15 cellular contexts compared by ENCODE assay signal in genomic region chr20:34507661-34508060, GRCh38. TPM values are rescaled to one million over a fixed set of nuclear protein-coding genes. Genes with fewer than 3 reads are reported as not detected.
DNase-seq lines count a peak whose midpoint lies in the region; ATAC-seq and TF ChIP-seq lines count a peak whose summit lies in the region.
"Had no signal": no experiment of that assay in that cellular context is flagged by ENCODE, and none has a peak within 500 bp of the region (broad histone marks: within the 10 kb centered on the region; RNA-seq: fewer than 3 reads in every experiment).

No MANE protein-coding gene starts in this region.

- H3K4me3 ChIP-seq in HUES48 (ENCODE audit: low read depth, low read length), result no peak overlapping the region
- no peak overlapping the region for H3K4me3 ChIP-seq in dorsolateral prefrontal cortex
- no peak overlapping the region for H3K4me3 ChIP-seq in heart left ventricle
- H3K4me3 ChIP-seq: GM23248, HAP-1 had no signal

- WGBS in heart left ventricle, 4 donors, result 89 to 93% (median 91%) methylated on average over 2 of the region's 2 CpGs

- H3K27ac ChIP-seq in HUES48 (ENCODE audit: low read depth, low read length), result peak overlapping the region; percentile 2
- H3K27ac ChIP-seq in dorsolateral prefrontal cortex, result peak overlapping the region in 53 of 59 donors; percentile 2 to 99 (median 60)
- peak overlapping the region; percentile 11 for H3K27ac ChIP-seq in substantia nigra (ENCODE audit: low read depth, low read length, poor library complexity, severe bottlenecking)
- H3K27ac ChIP-seq in heart left ventricle, result no peak overlapping the region
- H3K27ac ChIP-seq: GM23248 had no signal

- TF ChIP-seq CTCF in WTC11 (IDR thresholded peaks at IDR 0.05) (no peak), dorsolateral prefrontal cortex (IDR thresholded peaks at IDR 0.05 in 54 of 56, conservative IDR thresholded peaks at IDR 0.05 in 2 of 56; ENCODE audit: low read depth in 1 of 56, partially characterized antibody in 56 of 56) (no peak), heart left ventricle (IDR thresholded peaks at IDR 0.05) (no peak)

- no peak for ATAC-seq in WTC11
- no peak for ATAC-seq in heart left ventricle

- CTCF ChIA-PET in WTC11 (lab: Charles Lee), result no interaction called here

- no peaks in the 10 kb centered on the region for H3K9me3 Mint-ChIP-seq in WTC11
- H3K9me3 Mint-ChIP-seq in activated T-helper 1 cell treated with anti-CD3 and anti-CD28 coated beads, Interleukin-12 subunit alpha, Interleukin-12 subunit beta, Interleukin-2, Interleukin-4 antibody, amounts not matched to agents 30 ng/mL and 10 ng/mL and 1 ng/mL, durations not matched to agents 14 hours and 24 hours and 36 hours, result no peaks in the 10 kb centered on the region
- H3K9me3 Mint-ChIP-seq: CD4-positive, CD25-positive, alpha-beta regulatory T cell had no signal

- POLR2A ChIA-PET in WTC11 (lab: Charles Lee), result no interaction called here

- H3K27me3 ChIP-seq in HUES48 (ENCODE audit: control insufficient read depth, insufficient read depth, low read length), result no peaks in the 10 kb centered on the region
- H3K27me3 ChIP-seq in dorsolateral prefrontal cortex, result no peaks in the 10 kb centered on the region
- no peaks in the 10 kb centered on the region for H3K27me3 ChIP-seq in heart left ventricle
- H3K27me3 ChIP-seq: BE2C had no signal

- DNase-seq in WTC11 (ENCODE audit: low spot score), result no peak
- DNase-seq in dorsolateral prefrontal cortex, result no peak
- DNase-seq in substantia nigra (lab: John Stamatoyannopoulos, UW), result no peak
- no peak for DNase-seq in NCI-H1105 treated with DMSO at 0.1 percent for 48 hours (lab: John Stamatoyannopoulos, UW)
- no peak for DNase-seq in iPS-NIHi11 (ENCODE audit: low spot score)
- DNase-seq in activated T-helper 1 cell treated with anti-CD3 and anti-CD28 coated beads, Interleukin-12 subunit alpha, Interleukin-12 subunit beta, Interleukin-2, Interleukin-4 antibody, amounts not matched to agents 30 ng/mL and 10 ng/mL and 1 ng/mL, durations not matched to agents 14 hours and 24 hours and 36 hours (ENCODE audit: low spot score), result no peak
- no peak for DNase-seq in heart left ventricle
- DNase-seq: ACHN; BE2C; C1 segment of cervical spinal cord; Caco-2; CD4-positive, CD25-positive, alpha-beta regulatory T cell; GM23248 had no signal

- H3K36me3 ChIP-seq in HUES48 (ENCODE audit: control insufficient read depth, insufficient read depth, low read length) (peaks cover 61% of the 10 kb centered on the region), heart left ventricle (peaks cover 0 to 88% (median 71%) of the 10 kb centered on the region in 9 donors)

- H3K4me3 Mint-ChIP-seq in WTC11, result no peak overlapping the region
- H3K4me3 Mint-ChIP-seq in activated T-helper 1 cell treated with anti-CD3 and anti-CD28 coated beads, Interleukin-12 subunit alpha, Interleukin-12 subunit beta, Interleukin-2, Interleukin-4 antibody, amounts not matched to agents 30 ng/mL and 10 ng/mL and 1 ng/mL, durations not matched to agents 14 hours and 24 hours and 36 hours, result no peak overlapping the region
- H3K4me3 Mint-ChIP-seq: CD4-positive, CD25-positive, alpha-beta regulatory T cell had no signal

- no peaks in the 10 kb centered on the region for H3K27me3 Mint-ChIP-seq in WTC11 (ENCODE audit: low read depth)
- no peaks in the 10 kb centered on the region for H3K27me3 Mint-ChIP-seq in activated T-helper 1 cell treated with anti-CD3 and anti-CD28 coated beads, Interleukin-12 subunit alpha, Interleukin-12 subunit beta, Interleukin-2, Interleukin-4 antibody, amounts not matched to agents 30 ng/mL and 10 ng/mL and 1 ng/mL, durations not matched to agents 14 hours and 24 hours and 36 hours (ENCODE audit: insufficient read depth)
- H3K27me3 Mint-ChIP-seq: CD4-positive, CD25-positive, alpha-beta regulatory T cell had no signal

- H3K9ac ChIP-seq in HUES48 (ENCODE audit: low read depth, low read length), result no peak overlapping the region
- H3K9ac ChIP-seq: GM23248 had no signal

- no peaks in the 10 kb centered on the region for H3K4me1 ChIP-seq in HUES48 (ENCODE audit: control insufficient read depth, insufficient read depth, low read length)
- H3K4me1 ChIP-seq in heart left ventricle, result peaks cover 0 to 4% (median 0%) of the 10 kb centered on the region in 12 donors
- H3K4me1 ChIP-seq: BE2C, Caco-2, HAP-1 had no signal

- TF ChIP-seq POLR2A in heart left ventricle (IDR thresholded peaks at IDR 0.05), result no peak

- intact Hi-C loops in dorsolateral prefrontal cortex (cut with DNase I), result no loop called here
- intact Hi-C loops in activated T-helper 1 cell treated with anti-CD3 and anti-CD28 coated beads, Interleukin-12 subunit alpha, Interleukin-12 subunit beta, Interleukin-2, Interleukin-4 antibody, amounts not matched to agents 30 ng/mL and 10 ng/mL and 1 ng/mL, durations not matched to agents 14 hours and 24 hours and 36 hours (cut with micrococcal nuclease), result no loop called here
- intact Hi-C loops in heart left ventricle (cut with DNase I), result no loop called here

- H3K9me3 ChIP-seq in HUES48 (ENCODE audit: control insufficient read depth, insufficient read depth, low read length) (no peaks in the 10 kb centered on the region), heart left ventricle (no peaks in the 10 kb centered on the region)
- H3K9me3 ChIP-seq: BE2C, Caco-2, HAP-1 had no signal

- H3K4me1 Mint-ChIP-seq in WTC11, result no peaks in the 10 kb centered on the region
- no peaks in the 10 kb centered on the region for H3K4me1 Mint-ChIP-seq in activated T-helper 1 cell treated with anti-CD3 and anti-CD28 coated beads, Interleukin-12 subunit alpha, Interleukin-12 subunit beta, Interleukin-2, Interleukin-4 antibody, amounts not matched to agents 30 ng/mL and 10 ng/mL and 1 ng/mL, durations not matched to agents 14 hours and 24 hours and 36 hours (ENCODE audit: low read depth)

- H3K27ac Mint-ChIP-seq in WTC11, result 0 out of 2 replicates have a peak overlapping the region, but pooled peaks have one; percentile 14
- no peak overlapping the region for H3K27ac Mint-ChIP-seq in activated T-helper 1 cell treated with anti-CD3 and anti-CD28 coated beads, Interleukin-12 subunit alpha, Interleukin-12 subunit beta, Interleukin-2, Interleukin-4 antibody, amounts not matched to agents 30 ng/mL and 10 ng/mL and 1 ng/mL, durations not matched to agents 14 hours and 24 hours and 36 hours

- peaks cover 20% of the 10 kb centered on the region for H3K36me3 Mint-ChIP-seq in WTC11
- peaks cover 22% of the 10 kb centered on the region for H3K36me3 Mint-ChIP-seq in activated T-helper 1 cell treated with anti-CD3 and anti-CD28 coated beads, Interleukin-12 subunit alpha, Interleukin-12 subunit beta, Interleukin-2, Interleukin-4 antibody, amounts not matched to agents 30 ng/mL and 10 ng/mL and 1 ng/mL, durations not matched to agents 14 hours and 24 hours and 36 hours (ENCODE audit: low read depth)

TF ChIP-seq in WTC11, 78 proteins besides CTCF, POLR2A, EP300 and RAD21 (continues in another document):
- TF ChIP-seq FOXJ3 (CRISPR knock-in tag; IDR thresholded peaks at IDR 0.05; ENCODE audit: borderline replicate concordance), result no peak
- TF ChIP-seq FOXK1 (CRISPR knock-in tag; IDR thresholded peaks at IDR 0.05), result no peak
- no peak for TF ChIP-seq ZNF671 (CRISPR knock-in tag; IDR thresholded peaks at IDR 0.05)
- TF ChIP-seq NR2C2 (CRISPR knock-in tag; IDR thresholded peaks at IDR 0.05), result no peak
- no peak for TF ChIP-seq MAX (CRISPR knock-in tag; IDR thresholded peaks at IDR 0.05)
- TF ChIP-seq ERG (CRISPR knock-in tag; IDR thresholded peaks at IDR 0.05), result no peak
- TF ChIP-seq ATF1 (CRISPR knock-in tag; IDR thresholded peaks at IDR 0.05), result no peak

RNA-seq across cellular contexts. Expression of gene DYNLRB1, which starts 8.6 kb away (rescaled TPM):
- 99.3 to 126 TPM (median 115 TPM) in 3 replicates for total RNA-seq in WTC11 (2021)
- total RNA-seq in dorsolateral prefrontal cortex, result 100 to 1,000 TPM; 153 to 387 (median 261) TPM
- 92.0 and 104 TPM in 2 replicates for total RNA-seq in activated T-helper 1 cell treated with anti-CD3 and anti-CD28 coated beads, Interleukin-12 subunit alpha, Interleukin-12 subunit beta, Interleukin-2, Interleukin-4 antibody, amounts not matched to agents 30 ng/mL and 10 ng/mL and 1 ng/mL, durations not matched to agents 14 hours and 24 hours and 36 hours
- total RNA-seq in heart left ventricle, result 100 to 1,000 TPM; 129 to 376 (median 145) TPM
- polyA plus RNA-seq in heart left ventricle, result 100 to 1,000 TPM; 200 to 405 TPM

RNA-seq across cellular contexts. Expression of gene MAP1LC3A, which starts 50.9 kb away (rescaled TPM):
- total RNA-seq in WTC11 (2021), result 7.5 to 12.1 TPM (median 11.3 TPM) in 3 replicates
- 100 to 1,000 TPM in 118 of 120 experiments, 10 to 100 TPM in 2; 86.9 to 270 (median 160) TPM for total RNA-seq in dorsolateral prefrontal cortex
- 6.1 and 7.3 TPM in 2 replicates for total RNA-seq in activated T-helper 1 cell treated with anti-CD3 and anti-CD28 coated beads, Interleukin-12 subunit alpha, Interleukin-12 subunit beta, Interleukin-2, Interleukin-4 antibody, amounts not matched to agents 30 ng/mL and 10 ng/mL and 1 ng/mL, durations not matched to agents 14 hours and 24 hours and 36 hours
- total RNA-seq in heart left ventricle, result 100 to 1,000 TPM in 3 of 9 donors, 10 to 100 TPM in 6; 54.0 to 212 (median 88.6) TPM
- 100 to 1,000 TPM in 1 of 2 donors, 10 to 100 TPM in 1; 42.8 to 145 TPM for polyA plus RNA-seq in heart left ventricle

Comparison
In these comparisons a context has a peak if more than half of its experiments do, and no peak if none do; other contexts are left out.
1. H3K27ac ChIP-seq: peak in HUES48 (single experiment), dorsolateral prefrontal cortex (53 of 59) and substantia nigra (single experiment); none in heart left ventricle (0 of 12).